Comparison of ENCODE assay signal across 16 cellular contexts in genomic region chr3:111277226-111277625, GRCh38.
DNase-seq lines count a peak whose midpoint lies in the region; ATAC-seq, FAIRE-seq and TF ChIP-seq lines count a peak whose summit lies in the region.
"Had no signal": no experiment of that assay in that cellular context is flagged by ENCODE, and none has a peak within 500 bp of the region (broad histone marks: within the 10 kb centered on the region; RNA-seq: fewer than 3 reads in every experiment).

No MANE protein-coding gene starts in this region.

- H3K9ac ChIP-seq in mesenchymal stem cell (ENCODE audit: low read length) = no peak overlapping the region

- no peak overlapping the region for H3K23ac ChIP-seq in mesenchymal stem cell (ENCODE audit: low read length in 2 of 2)

- H3K4ac ChIP-seq in mesenchymal stem cell (ENCODE audit: low read depth in 1 of 2, low read length in 2 of 2) = no peak overlapping the region

- H3K4me3 ChIP-seq in mesenchymal stem cell (ENCODE audit: insufficient read depth in 1 of 2, low read depth in 1 of 2, low read length in 2 of 2) = no peak overlapping the region
- H3K4me3 ChIP-seq: SK-N-MC, suprapubic skin had no signal

- no peak overlapping the region for H3K27ac ChIP-seq in mesenchymal stem cell (ENCODE audit: low read length, poor library complexity, severe bottlenecking)
- H3K27ac ChIP-seq: SK-N-MC, suprapubic skin had no signal

- H2AK5ac ChIP-seq in mesenchymal stem cell (ENCODE audit: low read length, severe bottlenecking) = no peak overlapping the region

- no peaks in the 10 kb centered on the region for H3K36me3 ChIP-seq in mesenchymal stem cell (ENCODE audit: control insufficient read depth in 1 of 2, insufficient read depth in 2 of 2, low read depth in 1 of 2, low read length in 2 of 2)
- H3K36me3 ChIP-seq: suprapubic skin had no signal

- no peaks in the 10 kb centered on the region for H3K27me3 Mint-ChIP-seq in chondrocyte (ENCODE audit: low read depth)
- no peaks in the 10 kb centered on the region for H3K27me3 Mint-ChIP-seq in activated CD8-positive, alpha-beta memory T cell treated with anti-CD3 and anti-CD28 coated beads, Interleukin-2, amount 10 ng/mL, durations not matched to agents 7 days and 5 days
- H3K27me3 Mint-ChIP-seq: activated CD8-positive, alpha-beta T cell treated with anti-CD3 and anti-CD28 coated beads for 36 hours; activated naive CD8-positive, alpha-beta T cell treated with anti-CD3 and anti-CD28 coated beads, Interleukin-2, amount 50 U/mL, for 24 hours had no signal

- H3K14ac ChIP-seq in mesenchymal stem cell (ENCODE audit: low read length in 2 of 2) = no peak overlapping the region

- H2BK120ac ChIP-seq in mesenchymal stem cell (ENCODE audit: low read depth, low read length) = no peak overlapping the region

- no peaks in the 10 kb centered on the region for H3K79me1 ChIP-seq in mesenchymal stem cell (replicated peaks; ENCODE audit: low read length, poor library complexity, severe bottlenecking)

- peak; percentile 34 for DNase-seq in AG08396 (ENCODE audit: low spot score)
- DNase-seq in HTR-8/SVneo (ENCODE audit: insufficient read length, low spot score) = peak; percentile 8
- DNase-seq in chondrocyte (ENCODE audit: low spot score) = no peak
- peak; percentile 28 for DNase-seq in mesenchymal stem cell
- no peak for DNase-seq in activated CD8-positive, alpha-beta memory T cell treated with anti-CD3 and anti-CD28 coated beads, Interleukin-2, amount 10 ng/mL, durations not matched to agents 7 days and 5 days
- no peak for DNase-seq in activated CD4-positive, alpha-beta T cell treated with anti-CD3 and anti-CD28 coated beads for 4 hours
- DNase-seq in NCI-H2196 (lab: John Stamatoyannopoulos, UW; ENCODE audit: unreplicated experiment) = no peak
- DNase-seq: activated CD8-positive, alpha-beta T cell treated with anti-CD3 and anti-CD28 coated beads for 36 hours; activated naive CD8-positive, alpha-beta T cell treated with anti-CD3 and anti-CD28 coated beads, Interleukin-2, amount 50 U/mL, for 24 hours; NCI-H2171; stimulated activated CD4-positive, alpha-beta T cell treated with anti-CD3 and anti-CD28 coated beads, Interleukin-2, amount 100 ng/mL, for 24 hours had no signal

- ATAC-seq in activated CD8-positive, alpha-beta memory T cell treated with anti-CD3 and anti-CD28 coated beads, Interleukin-2, amount 10 ng/mL, durations not matched to agents 7 days and 5 days = no peak
- ATAC-seq in HG03457 (IDR thresholded peaks at IDR 0.05; ENCODE audit: unreplicated experiment) = no peak
- ATAC-seq: activated CD8-positive, alpha-beta T cell treated with anti-CD3 and anti-CD28 coated beads for 36 hours; activated naive CD8-positive, alpha-beta T cell treated with anti-CD3 and anti-CD28 coated beads, Interleukin-2, amount 50 U/mL, for 24 hours; esophagus mucosa; HCT116 had no signal

- no peak overlapping the region for H2BK12ac ChIP-seq in mesenchymal stem cell (ENCODE audit: low read length in 2 of 2)

- no peak overlapping the region for H4K91ac ChIP-seq in mesenchymal stem cell (ENCODE audit: low read length)

- no peaks in the 10 kb centered on the region for H3K9me3 Mint-ChIP-seq in chondrocyte (ENCODE audit: low read depth)
- H3K9me3 Mint-ChIP-seq in activated CD8-positive, alpha-beta memory T cell treated with anti-CD3 and anti-CD28 coated beads, Interleukin-2, amount 10 ng/mL, durations not matched to agents 7 days and 5 days (ENCODE audit: low read depth) = no peaks in the 10 kb centered on the region
- H3K9me3 Mint-ChIP-seq: activated CD8-positive, alpha-beta T cell treated with anti-CD3 and anti-CD28 coated beads for 36 hours; activated naive CD8-positive, alpha-beta T cell treated with anti-CD3 and anti-CD28 coated beads, Interleukin-2, amount 50 U/mL, for 24 hours had no signal

- H3K36me3 Mint-ChIP-seq in chondrocyte (ENCODE audit: low read depth) = no peaks in the 10 kb centered on the region
- peaks cover 2% of the 10 kb centered on the region for H3K36me3 Mint-ChIP-seq in activated CD8-positive, alpha-beta memory T cell treated with anti-CD3 and anti-CD28 coated beads, Interleukin-2, amount 10 ng/mL, durations not matched to agents 7 days and 5 days

- no peak overlapping the region for H3K4me3 Mint-ChIP-seq in chondrocyte (ENCODE audit: unreplicated experiment)
- no peak overlapping the region for H3K4me3 Mint-ChIP-seq in activated CD8-positive, alpha-beta memory T cell treated with anti-CD3 and anti-CD28 coated beads, Interleukin-2, amount 10 ng/mL, durations not matched to agents 7 days and 5 days
- H3K4me3 Mint-ChIP-seq: activated CD8-positive, alpha-beta T cell treated with anti-CD3 and anti-CD28 coated beads for 36 hours; activated naive CD8-positive, alpha-beta T cell treated with anti-CD3 and anti-CD28 coated beads, Interleukin-2, amount 50 U/mL, for 24 hours had no signal

- peak overlapping the region; percentile 37 for H3K27ac Mint-ChIP-seq in chondrocyte (ENCODE audit: unreplicated experiment)
- no peak overlapping the region for H3K27ac Mint-ChIP-seq in activated CD8-positive, alpha-beta memory T cell treated with anti-CD3 and anti-CD28 coated beads, Interleukin-2, amount 10 ng/mL, durations not matched to agents 7 days and 5 days
- H3K27ac Mint-ChIP-seq: activated CD8-positive, alpha-beta T cell treated with anti-CD3 and anti-CD28 coated beads for 36 hours; activated naive CD8-positive, alpha-beta T cell treated with anti-CD3 and anti-CD28 coated beads, Interleukin-2, amount 50 U/mL, for 24 hours had no signal

- H2AFZ ChIP-seq in mesenchymal stem cell (ENCODE audit: low read depth, low read length) = no peak overlapping the region

- H4K8ac ChIP-seq in mesenchymal stem cell (ENCODE audit: low read length) = no peak overlapping the region

- no peak overlapping the region for H2BK5ac ChIP-seq in mesenchymal stem cell (ENCODE audit: low read depth, low read length, poor library complexity, severe bottlenecking)

- FAIRE-seq in HTR-8/SVneo (lab: Jason Lieb, UNC) = no peak

- WGBS in mesenchymal stem cell = 34% methylated on average over 4 of the region's 4 CpGs

- no peak overlapping the region for H3K4me2 ChIP-seq in mesenchymal stem cell (ENCODE audit: low read length, poor library complexity, severe bottlenecking)

- no peaks in the 10 kb centered on the region for H3K4me1 ChIP-seq in mesenchymal stem cell (ENCODE audit: control insufficient read depth, insufficient read depth, low read depth, low read length)
- H3K4me1 ChIP-seq: suprapubic skin had no signal

- no peak overlapping the region for H2BK15ac ChIP-seq in mesenchymal stem cell (ENCODE audit: low read depth, poor library complexity, severe bottlenecking)

- H3K9me3 ChIP-seq in mesenchymal stem cell (ENCODE audit: control insufficient read depth, low read length) = no peaks in the 10 kb centered on the region
- H3K9me3 ChIP-seq: suprapubic skin had no signal

- H3K4me1 Mint-ChIP-seq in chondrocyte (ENCODE audit: low read depth) = peaks cover 9% of the 10 kb centered on the region
- peaks cover 5% of the 10 kb centered on the region for H3K4me1 Mint-ChIP-seq in activated CD8-positive, alpha-beta memory T cell treated with anti-CD3 and anti-CD28 coated beads, Interleukin-2, amount 10 ng/mL, durations not matched to agents 7 days and 5 days

- peak; percentile 76 for TF ChIP-seq CTCF in chondrocyte (IDR thresholded peaks at IDR 0.05)

- H3K27me3 ChIP-seq in mesenchymal stem cell (ENCODE audit: control insufficient read depth in 1 of 2, insufficient read depth in 1 of 2, low read length in 2 of 2) = no peaks in the 10 kb centered on the region
- H3K27me3 ChIP-seq: suprapubic skin had no signal

- no peak overlapping the region for H3K18ac ChIP-seq in mesenchymal stem cell (ENCODE audit: low read depth in 1 of 2, low read length in 2 of 2)

- CTCF ChIA-PET in activated CD8-positive, alpha-beta memory T cell treated with anti-CD3 and anti-CD28 coated beads, Interleukin-2, amount 10 ng/mL, durations not matched to agents 7 days and 5 days (lab: Charles Lee) = interaction anchor here (0.9 to 1.5 kb wide), 3 partner anchors 61 to 702 kb away, joined by 3 to 4 read pairs (median 4); partner anchors contain the start of gene ABHD10

Comparison
In these comparisons a context has a peak if more than half of its experiments do, and no peak if none do; other contexts are left out.
1. DNase-seq: peak in AG08396 (single experiment), HTR-8/SVneo (single experiment) and mesenchymal stem cell (single experiment); none in chondrocyte (single experiment), activated CD8-positive, alpha-beta memory T cell treated with anti-CD3 and anti-CD28 coated beads, Interleukin-2, amount 10 ng/mL, durations not matched to agents 7 days and 5 days (single experiment), activated CD4-positive, alpha-beta T cell treated with anti-CD3 and anti-CD28 coated beads for 4 hours (0 of 2) and NCI-H2196 (single experiment).